In the genomic region with DNA sequence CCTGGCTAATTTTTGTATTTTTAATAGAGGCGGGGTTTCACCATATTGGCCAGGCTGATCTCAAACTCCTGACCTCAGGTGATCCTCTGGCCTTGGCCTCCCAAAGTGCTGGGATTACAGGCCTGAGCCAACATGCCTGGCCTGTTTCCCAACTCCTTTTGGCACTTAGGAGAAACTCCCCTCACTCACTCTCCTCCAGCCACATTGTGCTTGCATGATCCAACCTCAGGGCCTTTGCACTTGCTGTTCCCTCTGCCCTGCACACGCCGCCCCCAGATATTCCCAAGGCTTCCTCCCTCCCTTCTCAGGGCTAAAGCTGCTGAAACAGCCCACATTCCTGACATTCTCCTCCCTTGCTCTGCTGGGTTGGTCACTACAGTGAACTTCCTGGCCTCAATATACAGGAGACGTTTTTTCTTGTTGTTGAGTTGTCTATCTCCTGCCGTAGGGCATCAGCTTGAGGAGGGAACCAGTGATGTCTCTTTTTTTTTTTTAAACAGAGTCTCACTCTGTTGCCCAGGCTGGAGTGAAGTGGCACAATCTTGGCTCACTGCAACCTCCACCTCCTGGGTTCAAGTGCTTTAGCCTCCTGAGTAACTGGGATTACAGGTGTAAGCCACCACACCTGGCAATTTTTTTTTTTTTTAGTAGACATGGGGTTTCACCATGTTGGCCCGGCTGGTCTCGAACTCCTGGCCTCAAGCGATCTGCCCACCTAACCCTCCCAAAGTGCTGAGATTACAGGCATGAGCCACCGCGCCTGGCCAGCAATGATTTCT, we compare ENCODE assay signal across 7 cellular contexts.
A peak's percentile ranks its signal among the peaks of the same experiment; 100 is the strongest.
DNase-seq lines count a peak whose midpoint lies in the region; FAIRE-seq and TF ChIP-seq lines count a peak whose summit lies in the region.
"Not testable (repeated sequence)": the region's sequence is repeated elsewhere in the genome, so short reads cannot be mapped to it uniquely, and the experiment has no call there.

No MANE protein-coding gene starts in this region.

- BruUV-seq in Caco-2 (replicated peaks; lab: Mats Ljungman, UMichigan), result not testable (repeated sequence)

- peak; percentile 67 to 84 for DNase-seq in Caco-2
- peak; percentile 45 for DNase-seq in RCC 7860 (ENCODE audit: low spot score)
- peak; percentile 18 for DNase-seq in adipocyte (ENCODE audit: low read depth)
- not testable (repeated sequence) for DNase-seq in H1 (ENCODE audit: low read depth in 1 of 2, low spot score in 2 of 2); hepatocyte (ENCODE audit: low spot score)

- not testable (repeated sequence) for H3K4me2 ChIP-seq in H1 (ENCODE audit: insufficient read depth in 1 of 2, low read depth in 2 of 2, low read length in 2 of 2); hepatocyte

- H3K27me3 Mint-ChIP-seq in Caco-2 (ENCODE audit: insufficient read depth, unreplicated experiment), result not testable (repeated sequence)
- peaks cover 35% of the 10 kb centered on the region for H3K27me3 Mint-ChIP-seq in nephron (ENCODE audit: low read depth)

- CTCF ChIA-PET in Caco-2 (lab: Charles Lee), result not testable (repeated sequence)
- CTCF ChIA-PET in HEK293 (lab: Yijun Ruan, JAX) (interaction anchor here (0.7 kb wide), 1 partner anchor 259 kb away, joined by 5 read pairs; no protein-coding TSS in a partner anchor), H1 (lab: Charles Lee; ENCODE audit: partially characterized antibody) (interaction anchor here (0.9 to 1.7 kb wide), 3 partner anchors 8 to 263 kb away, joined by 3 to 4 read pairs (median 3); no protein-coding TSS in a partner anchor)

- H2AK5ac ChIP-seq in H1 (ENCODE audit: low read depth, low read length), result not testable (repeated sequence)

- not testable (repeated sequence) for H2BK15ac ChIP-seq in H1 (ENCODE audit: low read length)

- not testable (repeated sequence) for H3K9ac ChIP-seq in adipocyte (ENCODE audit: low read length); H1 (replicated peaks in 1 of 4; ENCODE audit: extremely low read depth in 1 of 4, low read depth in 3 of 4, low read length in 3 of 4)

- H3K4me1 ChIP-seq in Caco-2 (peaks cover 59% of the 10 kb centered on the region), adipocyte (ENCODE audit: control insufficient read depth, insufficient read depth, low read length) (peaks cover 31% of the 10 kb centered on the region), hepatocyte (ENCODE audit: insufficient read depth) (peaks cover 24% of the 10 kb centered on the region)
- H3K4me1 ChIP-seq in HEK293 (ENCODE audit: control insufficient read depth, insufficient read depth, low read length); H1 (replicated peaks in 1 of 4; ENCODE audit: control insufficient read depth in 3 of 4, insufficient read depth in 4 of 4, low read length in 3 of 4): not testable (repeated sequence)

- not testable (repeated sequence) for H2BK5ac ChIP-seq in H1 (ENCODE audit: low read depth, low read length)

- intact Hi-C loops in Caco-2 (cut with micrococcal nuclease; ENCODE audit: unreplicated experiment), result not testable (repeated sequence)

- H3K27me3 ChIP-seq in Caco-2 (replicated peaks; ENCODE audit: control insufficient read depth, insufficient read depth, low read length); adipocyte (replicated peaks; ENCODE audit: control insufficient read depth, insufficient read depth, low read length); H1 (replicated peaks in 1 of 4; ENCODE audit: control insufficient read depth in 3 of 4, extremely low read depth in 1 of 4, insufficient read depth in 3 of 4, low read length in 3 of 4); hepatocyte: not testable (repeated sequence)

- not testable (repeated sequence) for H3K9me3 Mint-ChIP-seq in Caco-2 (ENCODE audit: unreplicated experiment); nephron

- not testable (repeated sequence) for H2BK120ac ChIP-seq in H1 (replicated peaks; ENCODE audit: low read depth, low read length)

- H3K79me2 ChIP-seq in H1 (ENCODE audit: control insufficient read depth in 1 of 2, insufficient read depth in 2 of 2, low read length in 2 of 2); hepatocyte: not testable (repeated sequence)

- not testable (repeated sequence) for H4K5ac ChIP-seq in H1 (ENCODE audit: insufficient read length, low read depth, low read length)

- FAIRE-seq in RCC 7860 (lab: Jason Lieb, UNC); H1 (lab: Jason Lieb, UNC): not testable (repeated sequence)

- not testable (repeated sequence) for TF ChIP-seq RAD21 in H1 (IDR thresholded peaks at IDR 0.05 in 1 of 2, conservative IDR thresholded peaks at IDR 0.05 in 1 of 2; ENCODE audit: low read depth in 2 of 2, low read length in 2 of 2)

- H3K56ac ChIP-seq in H1 (replicated peaks; ENCODE audit: insufficient read length, low read depth, low read length), result not testable (repeated sequence)

- H4K91ac ChIP-seq in H1 (replicated peaks; ENCODE audit: insufficient read length, low read length), result not testable (repeated sequence)

- H3K4me1 Mint-ChIP-seq in Caco-2 (ENCODE audit: low read depth, unreplicated experiment) (peaks cover 63% of the 10 kb centered on the region), nephron (peaks cover 22% of the 10 kb centered on the region)

- not testable (repeated sequence) for H3K14ac ChIP-seq in H1 (ENCODE audit: insufficient read length)

- not testable (repeated sequence) for H4K8ac ChIP-seq in H1 (ENCODE audit: extremely low read depth, insufficient read depth, low read length)

- TF ChIP-seq POLR2A in H1 (IDR thresholded peaks at IDR 0.05; ENCODE audit: control extremely low read depth in 1 of 2, low read depth in 2 of 2, low read length in 2 of 2), result not testable (repeated sequence)

- peaks cover 11% of the 10 kb centered on the region for H3K36me3 Mint-ChIP-seq in Caco-2 (ENCODE audit: insufficient read depth, unreplicated experiment)
- not testable (repeated sequence) for H3K36me3 Mint-ChIP-seq in nephron (ENCODE audit: low read depth)

- TF ChIP-seq CTCF in Caco-2 (IDR thresholded peaks at IDR 0.05; ENCODE audit: insufficient read depth in 1 of 2, low read depth in 1 of 2, low read length in 1 of 2, severe bottlenecking in 1 of 2, unreplicated experiment in 1 of 2); HEK293 (tag by site-specific recombination; IDR thresholded peaks at IDR 0.05); H1 (IDR thresholded peaks at IDR 0.05; ENCODE audit: control extremely low read depth in 1 of 3, insufficient read depth in 1 of 3, low read depth in 1 of 3, low read length in 3 of 3); hepatocyte (IDR thresholded peaks at IDR 0.05; ENCODE audit: poor library complexity); nephron (IDR thresholded peaks at IDR 0.05; ENCODE audit: unreplicated experiment in 3 of 3): not testable (repeated sequence)

- not testable (repeated sequence) for H3K9me2 ChIP-seq in hepatocyte (replicated peaks; ENCODE audit: insufficient read depth)

- H3K23me2 ChIP-seq in H1 (ENCODE audit: low read depth, low read length), result not testable (repeated sequence)

- H2AFZ ChIP-seq in H1 (ENCODE audit: low read length); hepatocyte: not testable (repeated sequence)

- H3K36me3 ChIP-seq in Caco-2 (ENCODE audit: control insufficient read depth, insufficient read depth, low read length); HEK293 (ENCODE audit: control insufficient read depth in 2 of 2, insufficient read depth in 1 of 2, low read length in 2 of 2); adipocyte (ENCODE audit: control insufficient read depth, insufficient read depth, low read length, severe bottlenecking); H1 (ENCODE audit: control insufficient read depth in 2 of 4, insufficient read depth in 4 of 4, low read length in 3 of 4); hepatocyte (replicated peaks; ENCODE audit: insufficient read depth, low read depth): not testable (repeated sequence)

- WGBS in H1 (ENCODE audit: extremely low coverage in 1 of 2, insufficient coverage in 1 of 2, insufficient read length in 1 of 2, insufficient replicate concordance in 2 of 2, low coverage in 1 of 2, low lambda C conversion rate in 2 of 2, missing lambda C conversion rate in 1 of 2), 2 experiments, result 82% methylated on average over 10 of the region's 10 CpGs; no CpG with 5 or more reads in 1 of the 2 experiments
- WGBS in hepatocyte (ENCODE audit: low lambda C conversion rate, missing lambda C conversion rate), result 86% methylated on average over 10 of the region's 10 CpGs

- not testable (repeated sequence) for H3K23ac ChIP-seq in H1 (ENCODE audit: insufficient read length)

- H4K20me1 ChIP-seq in H1 (replicated peaks in 1 of 2; ENCODE audit: control insufficient read depth in 1 of 2, insufficient read depth in 2 of 2, low read length in 2 of 2); hepatocyte (ENCODE audit: insufficient read depth, poor library complexity, severe bottlenecking): not testable (repeated sequence)

- not testable (repeated sequence) for H3K18ac ChIP-seq in H1 (ENCODE audit: extremely low read depth, low read length)

- POLR2A ChIA-PET in Caco-2 (lab: Charles Lee); HEK293 (lab: Yijun Ruan, JAX); H1 (lab: Charles Lee; ENCODE audit: partially characterized antibody): not testable (repeated sequence)

- H3K27ac ChIP-seq in HEK293 (ENCODE audit: extremely low read depth, low read depth, low read length); H1 (ENCODE audit: low read depth, low read length): not testable (repeated sequence)
- H3K27ac ChIP-seq in hepatocyte, result peak overlapping the region; percentile 3

- H2BK20ac ChIP-seq in H1 (ENCODE audit: low read length), result not testable (repeated sequence)

- peak overlapping the region; percentile 30 for H3K27ac Mint-ChIP-seq in Caco-2 (ENCODE audit: unreplicated experiment)
- H3K27ac Mint-ChIP-seq in nephron, result peak overlapping the region in 2 of 3 experiments; percentile 3 to 49

- not testable (repeated sequence) for H3K4ac ChIP-seq in H1 (replicated peaks; ENCODE audit: insufficient read length, low read depth, low read length)

- not testable (repeated sequence) for H2BK12ac ChIP-seq in H1 (ENCODE audit: low read depth, low read length)

- not testable (repeated sequence) for H3K4me3 ChIP-seq in Caco-2 (ENCODE audit: low read depth, low read length); HEK293 (ENCODE audit: low read depth, low read length); adipocyte (ENCODE audit: low read length); H1 (ENCODE audit: extremely low read depth in 1 of 4, insufficient read depth in 2 of 4, low read depth in 3 of 4, low read length in 4 of 4); hepatocyte

- H3K79me1 ChIP-seq in H1 (ENCODE audit: low read depth, low read length), result not testable (repeated sequence)

- not testable (repeated sequence) for TF ChIP-seq EP300 in H1 (IDR thresholded peaks at IDR 0.05; ENCODE audit: borderline replicate concordance in 1 of 2, low read depth in 2 of 2, low read length in 2 of 2)

- not testable (repeated sequence) for H3K4me3 Mint-ChIP-seq in Caco-2 (ENCODE audit: unreplicated experiment); nephron

- not testable (repeated sequence) for H3K9me3 ChIP-seq in Caco-2; HEK293 (ENCODE audit: control insufficient read depth, insufficient read depth, low read depth, low read length); adipocyte (ENCODE audit: control insufficient read depth, low read length); H1 (ENCODE audit: insufficient read depth in 2 of 2, low read depth in 1 of 2, low read length in 1 of 2); hepatocyte (ENCODE audit: low read depth)
